ENCODE assay signal across 11 cellular contexts in genomic region chr9:115650768-115651167, GRCh38.
A peak's percentile ranks its signal among the peaks of the same experiment; 100 is the strongest.
DNase-seq lines count a peak whose midpoint lies in the region.
"Had no signal": no experiment of that assay in that cellular context is flagged by ENCODE, and none has a peak within 500 bp of the region (broad histone marks: within the 10 kb centered on the region; RNA-seq: fewer than 3 reads in every experiment).

No MANE protein-coding gene starts in this region.

- DNase-seq in AG08395 (ENCODE audit: low spot score) (peak; percentile 79), NCI-H226 (peak; percentile 75), fibroblast of gingiva (ENCODE audit: low read depth) (peak; percentile 90), renal cortical epithelial cell (ENCODE audit: low read depth) (peak; percentile 57), ureter (ENCODE audit: low spot score) (no peak), posterior vena cava (ENCODE audit: low spot score) (no peak)
- DNase-seq in activated T-cell treated with anti-CD3 and anti-CD28 coated beads, Interleukin-2, amount 50 U/mL, for 48 hours, result no peak
- no peak for DNase-seq in stimulated activated CD4-positive, alpha-beta T cell treated with anti-CD3 and anti-CD28 coated beads, Interleukin-4, amount 100 ng/mL, for 1 hour
- DNase-seq: erythroblast, NCI-H1105, NCI-H526 treated with DMSO at 0.1 percent for 48 hours had no signal

- intact Hi-C loops in posterior vena cava (cut with DNase I), result no loop called here

Comparison
In these comparisons a context has a peak if more than half of its experiments do, and no peak if none do; other contexts are left out.
1. DNase-seq: peak in AG08395 (single experiment), NCI-H226 (single experiment), fibroblast of gingiva (single experiment) and renal cortical epithelial cell (single experiment); none in activated T-cell treated with anti-CD3 and anti-CD28 coated beads, Interleukin-2, amount 50 U/mL, for 48 hours (0 of 2), ureter (single experiment), posterior vena cava (single experiment) and stimulated activated CD4-positive, alpha-beta T cell treated with anti-CD3 and anti-CD28 coated beads, Interleukin-4, amount 100 ng/mL, for 1 hour (single experiment).